ENCODE assay signal across 8 cellular contexts in genomic region chr7:151992375-151992774, GRCh38. TPM values are rescaled to one million over a fixed set of nuclear protein-coding genes. Genes with fewer than 3 reads are reported as not detected.
A peak's percentile ranks its signal among the peaks of the same experiment; 100 is the strongest.
DNase-seq lines count a peak whose midpoint lies in the region; ATAC-seq and TF ChIP-seq lines count a peak whose summit lies in the region.

No MANE protein-coding gene starts in this region.

- peaks cover 14% of the 10 kb centered on the region for H3K27me3 Mint-ChIP-seq in HFFc6 (ENCODE audit: insufficient read depth)

- TF ChIP-seq POLR2A in GM18505 (IDR thresholded peaks at IDR 0.05; ENCODE audit: borderline replicate concordance, extremely low read depth, insufficient read depth, insufficient read length), result no peak

- no peaks in the 10 kb centered on the region for H3K4me1 Mint-ChIP-seq in HFFc6 (ENCODE audit: low read depth)

- no peak overlapping the region for H3K27ac Mint-ChIP-seq in activated naive CD4-positive, alpha-beta T cell treated with anti-CD3 and anti-CD28 coated beads, Interleukin-2, amount 50 U/mL, for 72 hours
- no peak overlapping the region for H3K27ac Mint-ChIP-seq in HFFc6

- H3K9me3 Mint-ChIP-seq in activated naive CD4-positive, alpha-beta T cell treated with anti-CD3 and anti-CD28 coated beads, Interleukin-2, amount 50 U/mL, for 72 hours, result no peaks in the 10 kb centered on the region
- H3K9me3 Mint-ChIP-seq in HFFc6, result no peaks in the 10 kb centered on the region

- no peak overlapping the region for H3K4me3 Mint-ChIP-seq in HFFc6

- ATAC-seq in activated naive CD4-positive, alpha-beta T cell treated with anti-CD3 and anti-CD28 coated beads, Interleukin-2, amount 50 U/mL, for 72 hours, result peak; percentile 62 to 77
- no peak for ATAC-seq in GM18505 (IDR thresholded peaks at IDR 0.05; ENCODE audit: unreplicated experiment)

- no peak for TF ChIP-seq CTCF in HFFc6 (IDR thresholded peaks at IDR 0.05)

- DNase-seq in EL (peak; percentile 50), HPDE6-E6E7 (ENCODE audit: extremely low spot score) (peak; percentile 17), RKO (ENCODE audit: low spot score) (peak; percentile 81), hypothalamus (lab: John Stamatoyannopoulos, UW) (peak in 28 of 51 donors; percentile 1 to 46 (median 16)), HFFc6 (no peak)
- peak in 1 of 2 donors; percentile 20 for DNase-seq in activated naive CD4-positive, alpha-beta T cell treated with anti-CD3 and anti-CD28 coated beads, Interleukin-2, amount 50 U/mL, for 72 hours (ENCODE audit: low spot score in 2 of 2)
- peak; percentile 13 to 22 (median 15) for DNase-seq in stimulated activated CD4-positive, alpha-beta T cell treated with anti-CD3 and anti-CD28 coated beads, Interleukin-12 subunit alpha, Interleukin-12 subunit beta, amount 100 ng/mL, for 48 hours (ENCODE audit: low read depth in 2 of 3, low spot score in 1 of 3)

- H3K36me3 Mint-ChIP-seq in activated naive CD4-positive, alpha-beta T cell treated with anti-CD3 and anti-CD28 coated beads, Interleukin-2, amount 50 U/mL, for 72 hours, result no peaks in the 10 kb centered on the region
- no peaks in the 10 kb centered on the region for H3K36me3 Mint-ChIP-seq in HFFc6 (ENCODE audit: low read depth)

RNA-seq across cellular contexts. Expression of gene GALNT11, which starts 33.1 kb away (rescaled TPM):
- 10 to 100 TPM; 13.0 to 22.6 TPM for total RNA-seq in activated naive CD4-positive, alpha-beta T cell treated with anti-CD3 and anti-CD28 coated beads, Interleukin-2, amount 50 U/mL, for 72 hours
- 10 to 100 TPM; 21.8 to 27.7 (median 23.6) TPM for total RNA-seq in HFFc6 (2021; fragmentation: NEBNext Ultra II Directional; extraction: Animal tissue kit (Norgen Biotek cat#: 25700))

RNA-seq across cellular contexts. Expression of gene GALNTL5, which starts 36.1 kb away (rescaled TPM):
- total RNA-seq in activated naive CD4-positive, alpha-beta T cell treated with anti-CD3 and anti-CD28 coated beads, Interleukin-2, amount 50 U/mL, for 72 hours, result not detected
- not detected for total RNA-seq in HFFc6 (2021; fragmentation: NEBNext Ultra II Directional; extraction: Animal tissue kit (Norgen Biotek cat#: 25700))
